ENCODE assay signal across 18 cellular contexts in genomic region chr17:12301551-12301950, GRCh38.
DNase-seq lines count a peak whose midpoint lies in the region; ATAC-seq and TF ChIP-seq lines count a peak whose summit lies in the region.
"Had no signal": no experiment of that assay in that cellular context is flagged by ENCODE, and none has a peak within 500 bp of the region (broad histone marks: within the 10 kb centered on the region; RNA-seq: fewer than 3 reads in every experiment).

No MANE protein-coding gene starts in this region.

- no peak overlapping the region for H3K9ac ChIP-seq in BLaER1

- H3K9me3 ChIP-seq in BLaER1 (peaks cover 6% of the 10 kb centered on the region; the same call in 1 of the 2 replicates), tibial artery (no peaks in the 10 kb centered on the region), transverse colon (no peaks in the 10 kb centered on the region)

- TF ChIP-seq EP300 in transverse colon (IDR thresholded peaks at IDR 0.05; ENCODE audit: low read depth), result no peak

- no peak overlapping the region for H3K27ac ChIP-seq in BLaER1
- peak overlapping the region; percentile 63 to 84 for H3K27ac ChIP-seq in coronary artery
- H3K27ac ChIP-seq in tibial artery, result peak overlapping the region; percentile 76 to 77
- H3K27ac ChIP-seq in transverse colon, result no peak overlapping the region
- H3K27ac ChIP-seq: 22Rv1 had no signal

- peaks cover 22% of the 10 kb centered on the region for H3K4me1 ChIP-seq in BLaER1
- H3K4me1 ChIP-seq in tibial artery, result peaks cover 0 to 35% (median 9%) of the 10 kb centered on the region in 4 donors
- peaks cover 0 to 3% (median 0%) of the 10 kb centered on the region in 4 donors for H3K4me1 ChIP-seq in transverse colon

- intact Hi-C loops in tibial artery (cut with DNase I; ENCODE audit: low total_unique reads), result no loop called here
- intact Hi-C loops in sciatic nerve (cut with DNase I), result no loop called here
- intact Hi-C loops in transverse colon (cut with DNase I; ENCODE audit: low total_unique reads), result loop anchor here (5.0 kb wide), 1 partner anchor 36 kb away; no protein-coding TSS in a partner anchor

- no peaks in the 10 kb centered on the region for H3K27me3 ChIP-seq in BLaER1
- no peaks in the 10 kb centered on the region for H3K27me3 ChIP-seq in tibial artery
- H3K27me3 ChIP-seq in transverse colon, result no peaks in the 10 kb centered on the region

- ATAC-seq in HG02571 (IDR thresholded peaks at IDR 0.05; ENCODE audit: unreplicated experiment) (no peak), sciatic nerve (no peak)
- ATAC-seq: GM23338 had no signal

- TF ChIP-seq CTCF in coronary artery (IDR thresholded peaks at IDR 0.05) (no peak), tibial artery (IDR thresholded peaks at IDR 0.05) (no peak), transverse colon (IDR thresholded peaks at IDR 0.05) (no peak)

- in situ Hi-C loops in transverse colon (cut with MboI; ENCODE audit: low pct_ligation_motif_present in 1 of 4, low pct_unique_long_range_greater_than_20kb in 1 of 4, low sequenced_read_pairs in 3 of 4), result loop anchor here in 2 of 4 donors (25.0 kb wide), 1 partner anchor 89 kb away; no protein-coding TSS in a partner anchor

- H3K4me2 ChIP-seq in BLaER1, result peak overlapping the region; percentile 48
- H3K4me2 ChIP-seq: GM23338 had no signal

- no peak overlapping the region for H3K4me3 ChIP-seq in BLaER1
- H3K4me3 ChIP-seq in coronary artery, result no peak overlapping the region
- H3K4me3 ChIP-seq in tibial artery, result peak overlapping the region; percentile 15
- H3K4me3 ChIP-seq in transverse colon, result no peak overlapping the region
- H3K4me3 ChIP-seq: GM23338 had no signal

- no peaks in the 10 kb centered on the region for H4K20me1 ChIP-seq in BLaER1

- DNase-seq in T1000 (lab: John Stamatoyannopoulos, UW) (peak; percentile 25), coronary artery (ENCODE audit: low spot score) (no peak), tibial artery (no peak), sciatic nerve (ENCODE audit: low spot score) (no peak), transverse colon (no peak)
- DNase-seq: AML-193; C1 segment of cervical spinal cord; Calu3; CD4-positive, alpha-beta T cell; DMS 273 treated with DMSO at 0.1 percent for 48 hours; DMS79; GDM1; H7; IMR-90 had no signal

- no peak for TF ChIP-seq POLR2A in transverse colon (IDR thresholded peaks at IDR 0.05)

- H3K36me3 ChIP-seq in BLaER1, result no peaks in the 10 kb centered on the region
- no peaks in the 10 kb centered on the region for H3K36me3 ChIP-seq in tibial artery
- H3K36me3 ChIP-seq in transverse colon, result no peaks in the 10 kb centered on the region

- WGBS in transverse colon (ENCODE audit: low coverage in 1 of 2), 2 donors, result 79 to 88% methylated on average over 1 to 4 of the region's 4 CpGs

Comparison
In these comparisons a context has a peak if more than half of its experiments do, and no peak if none do; other contexts are left out.
1. H3K27ac ChIP-seq: peak in coronary artery (2 of 2) and tibial artery (2 of 2); none in BLaER1 (single experiment) and transverse colon (0 of 4).
2. H3K4me3 ChIP-seq: peak in tibial artery (2 of 2); none in BLaER1 (single experiment), coronary artery (single experiment) and transverse colon (0 of 4).